8 cellular contexts compared by ENCODE assay signal in the genomic region with DNA sequence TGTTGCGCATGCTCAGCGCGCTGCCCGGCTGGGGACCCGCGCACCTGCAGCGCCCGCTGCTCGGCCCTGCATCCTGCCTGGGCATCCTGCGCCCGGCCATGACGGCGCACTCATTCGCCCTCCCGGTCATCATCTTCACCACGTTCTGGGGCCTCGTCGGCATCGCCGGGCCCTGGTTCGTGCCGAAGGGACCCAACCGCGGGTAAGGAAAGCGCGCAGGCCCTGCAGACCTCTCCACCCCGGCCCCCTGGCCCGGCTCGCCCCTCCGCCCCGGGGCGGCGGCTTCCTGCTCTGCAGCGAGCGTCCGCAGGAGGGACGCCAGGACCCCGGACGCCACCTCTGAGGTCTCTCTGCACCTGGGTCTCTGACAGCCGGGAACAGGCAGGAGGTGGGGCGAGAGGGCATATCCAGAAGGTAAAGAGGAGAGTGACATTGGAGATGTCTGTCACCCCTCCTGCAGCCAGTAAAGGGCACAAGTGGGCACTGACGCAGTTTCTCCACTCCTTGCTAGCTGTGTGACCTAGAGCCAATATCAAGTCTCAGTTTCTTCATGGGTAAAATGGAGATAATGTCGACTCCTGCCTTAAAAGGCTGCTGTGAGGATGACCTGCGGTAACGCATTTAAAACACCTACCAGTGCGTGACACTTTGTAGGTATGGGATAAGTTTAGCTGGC. TPM values are rescaled to one million over a fixed set of nuclear protein-coding genes. Genes with fewer than 3 reads are reported as not detected.
DNase-seq lines count a peak whose midpoint lies in the region; ATAC-seq and TF ChIP-seq lines count a peak whose summit lies in the region.

A gene (plus strand): TSS at position 2 of the 676 bp plus-strand sequence. CDS start 97 bp downstream, at position 99.

- H3K4me3 ChIP-seq in fibroblast of mammary gland (ENCODE audit: control insufficient read depth, low read depth, low read length) (peak within 1 kb of the TSS; percentile 65), ovary (peak within 1 kb of the TSS; percentile 66)

- in situ Hi-C loops in SK-MEL-5 (cut with HindIII; ENCODE audit: low pct_unique_long_range_greater_than_20kb, low sequenced_read_pairs), result no loop called here

- TF ChIP-seq POLR2A in ovary (IDR thresholded peaks at IDR 0.05), result no peak

- no peak for TF ChIP-seq CTCF in fibroblast of mammary gland (conservative IDR thresholded peaks at IDR 0.05; ENCODE audit: control insufficient read depth, insufficient read depth, low read depth, low read length)
- TF ChIP-seq CTCF in ovary (IDR thresholded peaks at IDR 0.05), result no peak

- TF ChIP-seq EP300 in ovary (IDR thresholded peaks at IDR 0.05), result no peak

- no peaks in the 10 kb centered on the region for H3K9me3 ChIP-seq in ovary

- H3K4me1 ChIP-seq in ovary (ENCODE audit: insufficient read depth), result peaks cover 3% of the 10 kb centered on the region

- no peaks in the 10 kb centered on the region for H3K27me3 ChIP-seq in ovary

- peak; percentile 40 for ATAC-seq in HG02840 (IDR thresholded peaks at IDR 0.05; ENCODE audit: low FRiP score, unreplicated experiment)

- H3K27ac ChIP-seq in ovary, result peak within 1 kb of the TSS; percentile 73 to 92

- peak; percentile 49 for DNase-seq in NCI-H345 (lab: John Stamatoyannopoulos, UW)
- DNase-seq in NCI-H345 treated with DMSO at 0.1 percent for 48 hours (lab: John Stamatoyannopoulos, UW; ENCODE audit: unreplicated experiment), result no peak
- no peak for DNase-seq in SK-MEL-5 (ENCODE audit: low read depth, low spot score)
- DNase-seq in fibroblast of mammary gland (ENCODE audit: low read depth), result no peak
- no peak for DNase-seq in ovary
- DNase-seq in stimulated activated CD4-positive, alpha-beta T cell treated with anti-CD3 and anti-CD28 coated beads, Interleukin-2, amount 100 ng/mL, for 24 hours, result no peak
- DNase-seq in NCI-H446 (lab: John Stamatoyannopoulos, UW), result no peak

- no peaks in the 10 kb centered on the region for H3K36me3 ChIP-seq in ovary

- intact Hi-C loops in ovary (cut with DNase I), result loop anchor here in 1 of 4 donors (5.0 to 10.0 kb wide), 2 partner anchors 493 to 531 kb away; a partner anchor contains a TSS

- 7 to 11% (median 10%) methylated on average over 31 to 46 of the region's 46 CpGs for WGBS in ovary, 3 donors

RNA-seq across cellular contexts. Expression of the gene that starts here (rescaled TPM):
- 25.8 and 30.3 TPM in 2 replicates for total RNA-seq in SK-MEL-5 (2014; rRNA removed; shearing (Covaris generic))
- polyA plus RNA-seq in SK-MEL-5 (2015; cell fraction: cytosol; rRNA removed), result 105 and 126 TPM in 2 replicates
- 44.5 and 45.6 TPM in 2 replicates for polyA plus RNA-seq in SK-MEL-5 (2015; cell fraction: nucleus; rRNA removed)
- 10 to 100 TPM; 10.7 to 19.6 (median 13.2) TPM for total RNA-seq in ovary
- polyA plus RNA-seq in ovary, result 10 to 100 TPM in 1 of 2 donors, 1 to 10 TPM in 1; 10.0 to 10.4 TPM
